Comparison of ENCODE assay signal across 10 cellular contexts in genomic region chr19:4189641-4190040, GRCh38. TPM values are rescaled to one million over a fixed set of nuclear protein-coding genes. Genes with fewer than 3 reads are reported as not detected.
"Had no signal": no experiment of that assay in that cellular context is flagged by ENCODE, and none has a peak within 500 bp of the region (broad histone marks: within the 10 kb centered on the region; RNA-seq: fewer than 3 reads in every experiment).

No MANE protein-coding gene starts in this region.

- H3K4me2 ChIP-seq: KMS-11 had no signal

- H3K9me3 ChIP-seq: HAP-1 had no signal

- H3K27ac ChIP-seq: KMS-11 had no signal

- FAIRE-seq: HTR-8/SVneo had no signal

- ATAC-seq: HCT116 had no signal

- H3K36me3 ChIP-seq: HAP-1 had no signal

- H3K4me3 ChIP-seq: HAP-1 had no signal

- H3K4me1 ChIP-seq: HAP-1 had no signal

- H3K9ac ChIP-seq: KMS-11 had no signal

- DNase-seq: GOT3, H7, IMR-90, KBM-7 had no signal

RNA-seq across cellular contexts. Expression of gene CREB3L3, which starts 36.2 kb away (rescaled TPM):
- total RNA-seq: H4, H7, HT-29, IMR-90 had no signal
- polyA plus RNA-seq: IMR-90 had no signal

RNA-seq across cellular contexts. Expression of gene EBI3, which starts 39.7 kb away (rescaled TPM):
- total RNA-seq: HT-29 had no signal
